ENCODE assay signal across 8 cellular contexts in genomic region chr7:123533929-123534382, GRCh38. TPM values are rescaled to one million over a fixed set of nuclear protein-coding genes. Genes with fewer than 3 reads are reported as not detected.
A peak's percentile ranks its signal among the peaks of the same experiment; 100 is the strongest.
DNase-seq lines count a peak whose midpoint lies in the region; ATAC-seq, FAIRE-seq and TF ChIP-seq lines count a peak whose summit lies in the region.

No MANE protein-coding gene starts in this region.

- peaks cover 13% of the 10 kb centered on the region for H3K4me1 Mint-ChIP-seq in astrocyte (ENCODE audit: low read depth, unreplicated experiment)

- H4K20me1 ChIP-seq in astrocyte (ENCODE audit: insufficient read depth, low read length): no peaks in the 10 kb centered on the region

- FAIRE-seq in astrocyte (lab: Jason Lieb, UNC): no peak

- H3K4me1 ChIP-seq in astrocyte (ENCODE audit: insufficient read depth, low read length) (peaks cover 15% of the 10 kb centered on the region), lower lobe of right lung (peaks cover 14% of the 10 kb centered on the region), uterus (no peaks in the 10 kb centered on the region)

- intact Hi-C loops in lower lobe of right lung (cut with DNase I) (no loop called here), uterus (cut with DNase I; ENCODE audit: low total_unique reads) (no loop called here)

- H3K4me3 Mint-ChIP-seq in astrocyte (ENCODE audit: unreplicated experiment): peak overlapping the region; percentile 90

- no peaks in the 10 kb centered on the region for H3K36me3 ChIP-seq in astrocyte (ENCODE audit: insufficient read depth, low read length)
- no peaks in the 10 kb centered on the region for H3K36me3 ChIP-seq in lower lobe of right lung
- H3K36me3 ChIP-seq in uterus: no peaks in the 10 kb centered on the region

- H3K36me3 Mint-ChIP-seq in astrocyte (ENCODE audit: low read depth, unreplicated experiment): no peaks in the 10 kb centered on the region

- peak overlapping the region; percentile 78 for H3K9ac ChIP-seq in astrocyte (ENCODE audit: low read length)

- H2AFZ ChIP-seq in astrocyte (ENCODE audit: low read depth, low read length): peak overlapping the region; percentile 99

- DNase-seq in DMS53 treated with DMSO at 0.1 percent for 48 hours (lab: John Stamatoyannopoulos, UW; ENCODE audit: unreplicated experiment) (peak; percentile 76), HPDE6-E6E7 (ENCODE audit: extremely low spot score) (peak; percentile 9), astrocyte (ENCODE audit: low read depth) (no peak), lower lobe of right lung (no peak), uterus (no peak), NCI-H2196 (lab: John Stamatoyannopoulos, UW; ENCODE audit: unreplicated experiment) (no peak), NK-92 (lab: John Stamatoyannopoulos, UW; ENCODE audit: unreplicated experiment) (no peak)

- ATAC-seq in GM21367 (IDR thresholded peaks at IDR 0.05; ENCODE audit: unreplicated experiment) (peak; percentile 1), lower lobe of right lung (peak in 1 of 2 donors; percentile 2)

- H3K9me3 ChIP-seq in astrocyte (ENCODE audit: insufficient read depth, low read depth, low read length): no peaks in the 10 kb centered on the region
- no peaks in the 10 kb centered on the region for H3K9me3 ChIP-seq in lower lobe of right lung
- H3K9me3 ChIP-seq in uterus: no peaks in the 10 kb centered on the region

- TF ChIP-seq POLR2A in uterus (IDR thresholded peaks at IDR 0.05): no peak

- no peaks in the 10 kb centered on the region for H3K79me2 ChIP-seq in astrocyte (ENCODE audit: insufficient read depth, low read length)

- H3K27ac ChIP-seq in astrocyte (ENCODE audit: low read depth, low read length) (peak overlapping the region; percentile 49), lower lobe of right lung (peak overlapping the region; percentile 77), uterus (peak overlapping the region; percentile 68 to 89)

- TF ChIP-seq CTCF in astrocyte (IDR thresholded peaks at IDR 0.05; ENCODE audit: insufficient read depth, low read depth, low read length): no peak
- TF ChIP-seq CTCF in lower lobe of right lung (IDR thresholded peaks at IDR 0.05): no peak
- TF ChIP-seq CTCF in uterus (IDR thresholded peaks at IDR 0.05): no peak

- H3K9me3 Mint-ChIP-seq in astrocyte (ENCODE audit: unreplicated experiment): no peaks in the 10 kb centered on the region

- H3K27ac Mint-ChIP-seq in astrocyte (ENCODE audit: unreplicated experiment): peak overlapping the region; percentile 43

- no peaks in the 10 kb centered on the region for H3K27me3 ChIP-seq in astrocyte (ENCODE audit: insufficient read depth, low read length)
- H3K27me3 ChIP-seq in lower lobe of right lung (ENCODE audit: low read depth): no peaks in the 10 kb centered on the region
- H3K27me3 ChIP-seq in uterus: no peaks in the 10 kb centered on the region

- H3K4me3 ChIP-seq in astrocyte (ENCODE audit: insufficient read depth, low read depth, low read length) (peak overlapping the region; percentile 93), lower lobe of right lung (peak overlapping the region; percentile 64), uterus (peak overlapping the region; percentile 62 to 74)

- peak overlapping the region; percentile 97 for H3K4me2 ChIP-seq in astrocyte (ENCODE audit: low read length)

- H3K27me3 Mint-ChIP-seq in astrocyte (ENCODE audit: low read depth, unreplicated experiment): no peaks in the 10 kb centered on the region

RNA-seq across cellular contexts. Expression of gene IQUB, which starts 0.4 kb away (rescaled TPM):
- total RNA-seq in astrocyte: 0.50 and 0.59 TPM in 2 replicates
- 3.2 TPM for total RNA-seq in lower lobe of right lung
- 1 to 10 TPM in 3 of 4 donors, not detected in 1; 2.4 to 9.9 (median 6.1) TPM for total RNA-seq in uterus

RNA-seq across cellular contexts. Expression of gene NDUFA5, which starts 23.7 kb away (rescaled TPM):
- 48.9 and 50.4 TPM in 2 replicates for total RNA-seq in astrocyte
- total RNA-seq in lower lobe of right lung: 61.4 TPM
- 10 to 100 TPM; 27.2 to 97.6 (median 85.0) TPM for total RNA-seq in uterus

Comparison
In these comparisons a context has a peak if more than half of its experiments do, and no peak if none do; other contexts are left out.
1. DNase-seq: peak in DMS53 treated with DMSO at 0.1 percent for 48 hours (single experiment) and HPDE6-E6E7 (single experiment); none in astrocyte (single experiment), lower lobe of right lung (single experiment), uterus (0 of 2), NCI-H2196 (single experiment) and NK-92 (single experiment).
2. Peak in every context shown above with its lines, with median percentiles within 50 percentile points of each other: H3K27ac ChIP-seq and H3K4me3 ChIP-seq.